8 cellular contexts compared by ENCODE assay signal in the genomic region with DNA sequence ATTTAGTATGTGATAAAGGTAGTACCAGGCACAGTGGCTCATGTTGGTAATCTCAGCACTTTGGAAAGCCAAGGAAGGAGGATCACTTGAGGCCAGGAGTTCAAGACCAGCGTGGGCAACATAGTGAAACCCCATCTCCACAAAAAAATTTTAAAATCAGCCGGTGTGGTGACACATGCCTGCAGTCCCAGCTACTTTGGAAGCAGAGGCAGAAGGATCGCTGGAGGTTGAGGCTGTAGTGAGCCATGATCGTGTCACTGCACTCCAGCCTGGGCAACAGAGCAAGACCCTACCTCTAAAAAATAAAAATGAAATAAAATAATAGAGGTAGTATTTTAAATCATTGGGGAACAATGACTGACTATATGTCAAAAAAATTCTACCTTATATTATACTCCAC.
"Had no signal": no experiment of that assay in that cellular context is flagged by ENCODE, and none has a peak within 500 bp of the region (broad histone marks: within the 10 kb centered on the region; RNA-seq: fewer than 3 reads in every experiment).

No MANE protein-coding gene starts in this region.

- FAIRE-seq: HepG2, HTR-8/SVneo had no signal

- H3K4me2 ChIP-seq: KMS-11 had no signal

- H3K27ac ChIP-seq: HL-60, KMS-11 had no signal

- ATAC-seq: HepG2 had no signal

- DNase-seq: IMR-90, Karpas-422, KBM-7, KG1 had no signal

- H3K9ac ChIP-seq: KMS-11 had no signal
